Comparison of ENCODE assay signal across 1 cellular context in the genomic region with DNA sequence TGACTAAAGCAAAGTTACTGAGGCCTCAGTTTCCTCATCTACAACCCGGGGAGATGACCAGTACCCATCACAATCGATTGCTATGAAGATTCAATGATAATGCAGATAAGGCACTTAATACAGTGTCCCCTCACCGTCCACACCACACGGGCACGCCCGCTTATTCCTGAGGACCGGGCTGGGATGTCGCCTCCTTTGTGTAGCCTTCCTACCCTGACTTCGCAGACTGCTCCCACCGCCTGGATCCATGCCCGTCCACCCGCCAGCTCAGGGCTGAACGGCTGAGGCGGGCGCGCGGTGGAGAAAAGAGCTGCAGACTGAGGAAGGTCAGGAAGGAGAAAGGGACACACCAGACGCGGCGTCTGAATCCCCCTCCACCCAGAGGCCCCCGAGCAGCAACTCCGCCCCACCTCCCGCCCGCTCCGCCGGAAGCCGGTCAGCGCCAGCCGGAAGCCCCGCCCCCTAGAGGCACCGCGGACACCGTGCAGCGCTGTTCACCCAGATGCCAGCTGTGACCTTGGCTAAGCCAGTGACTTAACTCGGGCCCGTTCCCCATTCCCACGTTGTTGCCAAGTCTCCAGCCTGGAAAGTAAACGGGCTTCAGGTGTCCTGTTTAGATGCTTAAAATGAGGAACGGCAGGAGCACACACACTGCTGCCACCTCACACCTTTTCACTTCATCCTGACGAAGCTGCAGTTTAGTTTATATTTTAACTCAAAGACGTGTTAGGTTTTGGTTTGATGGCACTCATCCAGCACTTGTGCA.
A peak's percentile ranks its signal among the peaks of the same experiment; 100 is the strongest.
TF ChIP-seq lines count a peak whose summit lies in the region.

A gene (minus strand): TSS at position 403 of the 766 bp plus-strand sequence.

TF ChIP-seq in HEK293, 187 proteins besides CTCF, POLR2A, EP300 and RAD21 (continued from another document and continues in another):
- TF ChIP-seq ZNF112 (tag by site-specific recombination; IDR thresholded peaks at IDR 0.05) (no peak), ZNF48 (tag by site-specific recombination; IDR thresholded peaks at IDR 0.05) (no peak), WT1 (tag by site-specific recombination; IDR thresholded peaks at IDR 0.05) (0 out of 2 replicates have a peak, but pooled peaks have one; percentile 46), ZNF350 (tag by site-specific recombination; IDR thresholded peaks at IDR 0.05) (no peak), ZNF623 (tag by site-specific recombination; IDR thresholded peaks at IDR 0.05) (no peak), ZNF837 (tag by site-specific recombination; IDR thresholded peaks at IDR 0.05) (0 out of 2 replicates have a peak, but pooled peaks have one; percentile 20), ZNF211 (tag by site-specific recombination; IDR thresholded peaks at IDR 0.05; ENCODE audit: low read depth) (no peak), GLI2 (tag by site-specific recombination; IDR thresholded peaks at IDR 0.05; ENCODE audit: borderline replicate concordance, low read depth) (no peak), KLF10 (tag by site-specific recombination; IDR thresholded peaks at IDR 0.05) (peak; percentile 17; the same call in 1 of the 2 replicates), ZNF274 (IDR thresholded peaks at IDR 0.05; ENCODE audit: low read length) (no peak), ZNF274 (tag by site-specific recombination; IDR thresholded peaks at IDR 0.05; ENCODE audit: borderline replicate concordance) (no peak), SALL2 (tag by site-specific recombination; IDR thresholded peaks at IDR 0.05; ENCODE audit: borderline replicate concordance) (no peak), ZNF585B (tag by site-specific recombination; IDR thresholded peaks at IDR 0.05) (no peak), ZNF140 (tag by site-specific recombination; IDR thresholded peaks at IDR 0.05) (no peak), EGR2 (tag by site-specific recombination; IDR thresholded peaks at IDR 0.05; ENCODE audit: low read depth) (no peak), ZNF16 (tag by site-specific recombination; IDR thresholded peaks at IDR 0.05; ENCODE audit: low read depth) (no peak), ZNF664 (tag by site-specific recombination; IDR thresholded peaks at IDR 0.05) (no peak), ZNF223 (tag by site-specific recombination; IDR thresholded peaks at IDR 0.05) (0 out of 2 replicates have a peak, but pooled peaks have one; percentile 2), REPIN1 (tag by site-specific recombination; IDR thresholded peaks at IDR 0.05; ENCODE audit: low read depth) (0 out of 2 replicates have a peak, but pooled peaks have one; percentile 12), ZNF37A (tag by site-specific recombination; IDR thresholded peaks at IDR 0.05) (no peak), TRIM28 (IDR thresholded peaks at IDR 0.05; ENCODE audit: borderline replicate concordance, low read length) (no peak), ZNF2 (tag by site-specific recombination; IDR thresholded peaks at IDR 0.05) (peak; percentile 85), ZNF184 (tag by site-specific recombination; IDR thresholded peaks at IDR 0.05) (no peak; the same call in 1 of the 2 replicates), ZFP37 (tag by site-specific recombination; IDR thresholded peaks at IDR 0.05) (peak; percentile 84; the same call in 1 of the 2 replicates), ZNF24 (tag by site-specific recombination; IDR thresholded peaks at IDR 0.05) (peak; percentile 35), SP3 (tag by site-specific recombination; IDR thresholded peaks at IDR 0.05) (peak; percentile 79), ZNF416 (tag by site-specific recombination; IDR thresholded peaks at IDR 0.05) (no peak), ZNF133 (tag by site-specific recombination; IDR thresholded peaks at IDR 0.05) (no peak), ZNF701 (tag by site-specific recombination; IDR thresholded peaks at IDR 0.05) (no peak), MYNN (tag by site-specific recombination; IDR thresholded peaks at IDR 0.05; ENCODE audit: borderline replicate concordance) (no peak), ZNF404 (tag by site-specific recombination; IDR thresholded peaks at IDR 0.05) (no peak)
- TF ChIP-seq, protein P1, sequence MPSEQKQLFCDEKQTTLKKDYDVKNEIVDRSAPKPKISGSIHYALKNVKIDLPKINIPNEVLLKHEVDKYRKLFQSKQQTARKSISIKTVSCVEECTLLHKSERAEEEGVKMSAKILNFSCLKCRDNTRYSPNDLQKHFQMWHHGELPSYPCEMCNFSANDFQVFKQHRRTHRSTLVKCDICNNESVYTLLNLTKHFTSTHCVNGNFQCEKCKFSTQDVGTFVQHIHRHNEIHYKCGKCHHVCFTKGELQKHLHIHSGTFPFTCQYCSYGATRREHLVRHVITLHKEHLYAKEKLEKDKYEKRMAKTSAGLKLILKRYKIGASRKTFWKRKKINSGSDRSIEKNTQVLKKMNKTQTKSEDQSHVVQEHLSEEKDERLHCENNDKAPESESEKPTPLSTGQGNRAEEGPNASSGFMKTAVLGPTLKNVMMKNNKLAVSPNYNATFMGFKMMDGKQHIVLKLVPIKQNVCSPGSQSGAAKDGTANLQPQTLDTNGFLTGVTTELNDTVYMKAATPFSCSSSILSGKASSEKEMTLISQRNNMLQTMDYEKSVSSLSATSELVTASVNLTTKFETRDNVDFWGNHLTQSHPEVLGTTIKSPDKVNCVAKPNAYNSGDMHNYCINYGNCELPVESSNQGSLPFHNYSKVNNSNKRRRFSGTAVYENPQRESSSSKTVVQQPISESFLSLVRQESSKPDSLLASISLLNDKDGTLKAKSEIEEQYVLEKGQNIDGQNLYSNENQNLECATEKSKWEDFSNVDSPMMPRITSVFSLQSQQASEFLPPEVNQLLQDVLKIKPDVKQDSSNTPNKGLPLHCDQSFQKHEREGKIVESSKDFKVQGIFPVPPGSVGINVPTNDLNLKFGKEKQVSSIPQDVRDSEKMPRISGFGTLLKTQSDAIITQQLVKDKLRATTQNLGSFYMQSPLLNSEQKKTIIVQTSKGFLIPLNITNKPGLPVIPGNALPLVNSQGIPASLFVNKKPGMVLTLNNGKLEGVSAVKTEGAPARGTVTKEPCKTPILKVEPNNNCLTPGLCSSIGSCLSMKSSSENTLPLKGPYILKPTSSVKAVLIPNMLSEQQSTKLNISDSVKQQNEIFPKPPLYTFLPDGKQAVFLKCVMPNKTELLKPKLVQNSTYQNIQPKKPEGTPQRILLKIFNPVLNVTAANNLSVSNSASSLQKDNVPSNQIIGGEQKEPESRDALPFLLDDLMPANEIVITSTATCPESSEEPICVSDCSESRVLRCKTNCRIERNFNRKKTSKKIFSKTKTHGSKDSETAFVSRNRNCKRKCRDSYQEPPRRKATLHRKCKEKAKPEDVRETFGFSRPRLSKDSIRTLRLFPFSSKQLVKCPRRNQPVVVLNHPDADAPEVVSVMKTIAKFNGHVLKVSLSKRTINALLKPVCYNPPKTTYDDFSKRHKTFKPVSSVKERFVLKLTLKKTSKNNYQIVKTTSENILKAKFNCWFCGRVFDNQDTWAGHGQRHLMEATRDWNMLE (tag by site-specific recombination; conservative IDR thresholded peaks at IDR 0.05; ENCODE audit: low read depth), result peak; percentile 47; the same call in 1 of the 2 replicates
- TF ChIP-seq, protein P2, sequence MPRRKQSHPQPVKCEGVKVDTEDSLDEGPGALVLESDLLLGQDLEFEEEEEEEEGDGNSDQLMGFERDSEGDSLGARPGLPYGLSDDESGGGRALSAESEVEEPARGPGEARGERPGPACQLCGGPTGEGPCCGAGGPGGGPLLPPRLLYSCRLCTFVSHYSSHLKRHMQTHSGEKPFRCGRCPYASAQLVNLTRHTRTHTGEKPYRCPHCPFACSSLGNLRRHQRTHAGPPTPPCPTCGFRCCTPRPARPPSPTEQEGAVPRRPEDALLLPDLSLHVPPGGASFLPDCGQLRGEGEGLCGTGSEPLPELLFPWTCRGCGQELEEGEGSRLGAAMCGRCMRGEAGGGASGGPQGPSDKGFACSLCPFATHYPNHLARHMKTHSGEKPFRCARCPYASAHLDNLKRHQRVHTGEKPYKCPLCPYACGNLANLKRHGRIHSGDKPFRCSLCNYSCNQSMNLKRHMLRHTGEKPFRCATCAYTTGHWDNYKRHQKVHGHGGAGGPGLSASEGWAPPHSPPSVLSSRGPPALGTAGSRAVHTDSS (tag by site-specific recombination; IDR thresholded peaks at IDR 0.05), result peak; percentile 42; the same call in 1 of the 2 replicates
- TF ChIP-seq, protein P3, sequence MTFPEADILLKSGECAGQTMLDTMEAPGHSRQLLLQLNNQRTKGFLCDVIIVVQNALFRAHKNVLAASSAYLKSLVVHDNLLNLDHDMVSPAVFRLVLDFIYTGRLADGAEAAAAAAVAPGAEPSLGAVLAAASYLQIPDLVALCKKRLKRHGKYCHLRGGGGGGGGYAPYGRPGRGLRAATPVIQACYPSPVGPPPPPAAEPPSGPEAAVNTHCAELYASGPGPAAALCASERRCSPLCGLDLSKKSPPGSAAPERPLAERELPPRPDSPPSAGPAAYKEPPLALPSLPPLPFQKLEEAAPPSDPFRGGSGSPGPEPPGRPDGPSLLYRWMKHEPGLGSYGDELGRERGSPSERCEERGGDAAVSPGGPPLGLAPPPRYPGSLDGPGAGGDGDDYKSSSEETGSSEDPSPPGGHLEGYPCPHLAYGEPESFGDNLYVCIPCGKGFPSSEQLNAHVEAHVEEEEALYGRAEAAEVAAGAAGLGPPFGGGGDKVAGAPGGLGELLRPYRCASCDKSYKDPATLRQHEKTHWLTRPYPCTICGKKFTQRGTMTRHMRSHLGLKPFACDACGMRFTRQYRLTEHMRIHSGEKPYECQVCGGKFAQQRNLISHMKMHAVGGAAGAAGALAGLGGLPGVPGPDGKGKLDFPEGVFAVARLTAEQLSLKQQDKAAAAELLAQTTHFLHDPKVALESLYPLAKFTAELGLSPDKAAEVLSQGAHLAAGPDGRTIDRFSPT (tag by site-specific recombination; IDR thresholded peaks at IDR 0.05), result peak; percentile 99
- TF ChIP-seq, protein P4, sequence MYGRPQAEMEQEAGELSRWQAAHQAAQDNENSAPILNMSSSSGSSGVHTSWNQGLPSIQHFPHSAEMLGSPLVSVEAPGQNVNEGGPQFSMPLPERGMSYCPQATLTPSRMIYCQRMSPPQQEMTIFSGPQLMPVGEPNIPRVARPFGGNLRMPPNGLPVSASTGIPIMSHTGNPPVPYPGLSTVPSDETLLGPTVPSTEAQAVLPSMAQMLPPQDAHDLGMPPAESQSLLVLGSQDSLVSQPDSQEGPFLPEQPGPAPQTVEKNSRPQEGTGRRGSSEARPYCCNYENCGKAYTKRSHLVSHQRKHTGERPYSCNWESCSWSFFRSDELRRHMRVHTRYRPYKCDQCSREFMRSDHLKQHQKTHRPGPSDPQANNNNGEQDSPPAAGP (tag by site-specific recombination; IDR thresholded peaks at IDR 0.05), result peak; percentile 80
- TF ChIP-seq, protein P5, sequence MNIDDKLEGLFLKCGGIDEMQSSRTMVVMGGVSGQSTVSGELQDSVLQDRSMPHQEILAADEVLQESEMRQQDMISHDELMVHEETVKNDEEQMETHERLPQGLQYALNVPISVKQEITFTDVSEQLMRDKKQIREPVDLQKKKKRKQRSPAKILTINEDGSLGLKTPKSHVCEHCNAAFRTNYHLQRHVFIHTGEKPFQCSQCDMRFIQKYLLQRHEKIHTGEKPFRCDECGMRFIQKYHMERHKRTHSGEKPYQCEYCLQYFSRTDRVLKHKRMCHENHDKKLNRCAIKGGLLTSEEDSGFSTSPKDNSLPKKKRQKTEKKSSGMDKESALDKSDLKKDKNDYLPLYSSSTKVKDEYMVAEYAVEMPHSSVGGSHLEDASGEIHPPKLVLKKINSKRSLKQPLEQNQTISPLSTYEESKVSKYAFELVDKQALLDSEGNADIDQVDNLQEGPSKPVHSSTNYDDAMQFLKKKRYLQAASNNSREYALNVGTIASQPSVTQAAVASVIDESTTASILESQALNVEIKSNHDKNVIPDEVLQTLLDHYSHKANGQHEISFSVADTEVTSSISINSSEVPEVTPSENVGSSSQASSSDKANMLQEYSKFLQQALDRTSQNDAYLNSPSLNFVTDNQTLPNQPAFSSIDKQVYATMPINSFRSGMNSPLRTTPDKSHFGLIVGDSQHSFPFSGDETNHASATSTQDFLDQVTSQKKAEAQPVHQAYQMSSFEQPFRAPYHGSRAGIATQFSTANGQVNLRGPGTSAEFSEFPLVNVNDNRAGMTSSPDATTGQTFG (tag by site-specific recombination; IDR thresholded peaks at IDR 0.05; ENCODE audit: borderline replicate concordance), result no peak
- TF ChIP-seq, protein P6, sequence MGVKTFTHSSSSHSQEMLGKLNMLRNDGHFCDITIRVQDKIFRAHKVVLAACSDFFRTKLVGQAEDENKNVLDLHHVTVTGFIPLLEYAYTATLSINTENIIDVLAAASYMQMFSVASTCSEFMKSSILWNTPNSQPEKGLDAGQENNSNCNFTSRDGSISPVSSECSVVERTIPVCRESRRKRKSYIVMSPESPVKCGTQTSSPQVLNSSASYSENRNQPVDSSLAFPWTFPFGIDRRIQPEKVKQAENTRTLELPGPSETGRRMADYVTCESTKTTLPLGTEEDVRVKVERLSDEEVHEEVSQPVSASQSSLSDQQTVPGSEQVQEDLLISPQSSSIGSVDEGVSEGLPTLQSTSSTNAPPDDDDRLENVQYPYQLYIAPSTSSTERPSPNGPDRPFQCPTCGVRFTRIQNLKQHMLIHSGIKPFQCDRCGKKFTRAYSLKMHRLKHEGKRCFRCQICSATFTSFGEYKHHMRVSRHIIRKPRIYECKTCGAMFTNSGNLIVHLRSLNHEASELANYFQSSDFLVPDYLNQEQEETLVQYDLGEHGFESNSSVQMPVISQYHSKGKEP (tag by site-specific recombination; IDR thresholded peaks at IDR 0.05), result peak; percentile 50; the same call in 1 of the 2 replicates
- TF ChIP-seq, protein P7, sequence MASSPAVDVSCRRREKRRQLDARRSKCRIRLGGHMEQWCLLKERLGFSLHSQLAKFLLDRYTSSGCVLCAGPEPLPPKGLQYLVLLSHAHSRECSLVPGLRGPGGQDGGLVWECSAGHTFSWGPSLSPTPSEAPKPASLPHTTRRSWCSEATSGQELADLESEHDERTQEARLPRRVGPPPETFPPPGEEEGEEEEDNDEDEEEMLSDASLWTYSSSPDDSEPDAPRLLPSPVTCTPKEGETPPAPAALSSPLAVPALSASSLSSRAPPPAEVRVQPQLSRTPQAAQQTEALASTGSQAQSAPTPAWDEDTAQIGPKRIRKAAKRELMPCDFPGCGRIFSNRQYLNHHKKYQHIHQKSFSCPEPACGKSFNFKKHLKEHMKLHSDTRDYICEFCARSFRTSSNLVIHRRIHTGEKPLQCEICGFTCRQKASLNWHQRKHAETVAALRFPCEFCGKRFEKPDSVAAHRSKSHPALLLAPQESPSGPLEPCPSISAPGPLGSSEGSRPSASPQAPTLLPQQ (tag by site-specific recombination; IDR thresholded peaks at IDR 0.05), result peak; percentile 61
- TF ChIP-seq, protein P8, sequence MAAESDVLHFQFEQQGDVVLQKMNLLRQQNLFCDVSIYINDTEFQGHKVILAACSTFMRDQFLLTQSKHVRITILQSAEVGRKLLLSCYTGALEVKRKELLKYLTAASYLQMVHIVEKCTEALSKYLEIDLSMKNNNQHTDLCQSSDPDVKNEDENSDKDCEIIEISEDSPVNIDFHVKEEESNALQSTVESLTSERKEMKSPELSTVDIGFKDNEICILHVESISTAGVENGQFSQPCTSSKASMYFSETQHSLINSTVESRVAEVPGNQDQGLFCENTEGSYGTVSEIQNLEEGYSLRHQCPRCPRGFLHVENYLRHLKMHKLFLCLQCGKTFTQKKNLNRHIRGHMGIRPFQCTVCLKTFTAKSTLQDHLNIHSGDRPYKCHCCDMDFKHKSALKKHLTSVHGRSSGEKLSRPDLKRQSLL (tag by site-specific recombination; IDR thresholded peaks at IDR 0.05), result no peak
- TF ChIP-seq, protein P9, sequence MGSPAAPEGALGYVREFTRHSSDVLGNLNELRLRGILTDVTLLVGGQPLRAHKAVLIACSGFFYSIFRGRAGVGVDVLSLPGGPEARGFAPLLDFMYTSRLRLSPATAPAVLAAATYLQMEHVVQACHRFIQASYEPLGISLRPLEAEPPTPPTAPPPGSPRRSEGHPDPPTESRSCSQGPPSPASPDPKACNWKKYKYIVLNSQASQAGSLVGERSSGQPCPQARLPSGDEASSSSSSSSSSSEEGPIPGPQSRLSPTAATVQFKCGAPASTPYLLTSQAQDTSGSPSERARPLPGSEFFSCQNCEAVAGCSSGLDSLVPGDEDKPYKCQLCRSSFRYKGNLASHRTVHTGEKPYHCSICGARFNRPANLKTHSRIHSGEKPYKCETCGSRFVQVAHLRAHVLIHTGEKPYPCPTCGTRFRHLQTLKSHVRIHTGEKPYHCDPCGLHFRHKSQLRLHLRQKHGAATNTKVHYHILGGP (tag by site-specific recombination; IDR thresholded peaks at IDR 0.05), result no peak
